In the genomic region with DNA sequence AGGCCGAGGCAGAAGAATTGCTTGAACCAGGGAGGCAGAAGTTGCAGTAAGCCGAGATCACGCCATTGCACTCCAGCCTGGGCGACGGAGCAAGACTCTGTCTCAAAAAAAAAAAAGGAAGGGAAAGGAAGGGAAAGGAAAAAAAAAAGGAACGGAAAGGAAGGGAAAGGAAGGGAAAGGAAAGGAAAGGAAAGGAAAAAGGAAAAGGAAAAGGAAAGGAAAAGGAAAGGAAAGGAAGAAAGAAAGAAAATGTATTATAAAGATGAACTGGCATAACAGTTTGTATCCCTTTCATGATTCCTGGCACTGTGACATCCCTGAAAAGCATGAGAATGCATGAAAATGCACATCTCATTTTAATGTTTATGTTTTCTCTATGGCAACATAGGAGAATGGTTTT, we compare ENCODE assay signal across 19 cellular contexts. TPM values are rescaled to one million over a fixed set of nuclear protein-coding genes. Genes with fewer than 3 reads are reported as not detected.
DNase-seq lines count a peak whose midpoint lies in the region; ATAC-seq and TF ChIP-seq lines count a peak whose summit lies in the region.
"Had no signal": no experiment of that assay in that cellular context is flagged by ENCODE, and none has a peak within 500 bp of the region (broad histone marks: within the 10 kb centered on the region; RNA-seq: fewer than 3 reads in every experiment).

No MANE protein-coding gene starts in this region.

- peaks cover 0 to 8% of the 10 kb centered on the region in 2 experiments; a peak in 1 of 3 replicates for H3K36me3 ChIP-seq in HEK293 (ENCODE audit: control insufficient read depth in 2 of 2, insufficient read depth in 1 of 2, low read length in 2 of 2)
- H3K36me3 ChIP-seq: BLaER1, HAP-1 had no signal

- no peak overlapping the region for H3K4me3 Mint-ChIP-seq in activated naive CD4-positive, alpha-beta T cell treated with anti-CD3 and anti-CD28 coated beads, Interleukin-2, amount 50 U/mL, for 24 hours
- H3K4me3 Mint-ChIP-seq in endothelial cell (ENCODE audit: unreplicated experiment): no peak overlapping the region
- H3K4me3 Mint-ChIP-seq in stimulated activated memory B cell treated with anti-CD40 and anti-IgM and Interleukin-4, amounts not matched to agents 10 μg/mL and 1 μg/mL and 100 μg/mL, for 72 hours: no peak overlapping the region
- H3K4me3 Mint-ChIP-seq: B cell; CD4-positive, CD25-positive, alpha-beta regulatory T cell; CD8-positive, alpha-beta T cell had no signal

- ATAC-seq in activated naive CD4-positive, alpha-beta T cell treated with anti-CD3 and anti-CD28 coated beads, Interleukin-2, amount 50 U/mL, for 72 hours: no peak
- ATAC-seq in stimulated activated memory B cell treated with anti-CD40 and anti-IgM and Interleukin-4, amounts not matched to agents 10 μg/mL and 1 μg/mL and 100 μg/mL, for 72 hours: no peak
- no peak for ATAC-seq in activated CD4-positive, CD25-positive, alpha-beta regulatory T cell treated with anti-CD3 and anti-CD28 coated beads, Interleukin-2, amount 50 U/mL, for 24 hours
- ATAC-seq: CD8-positive, alpha-beta T cell had no signal

- no peaks in the 10 kb centered on the region for H3K27me3 Mint-ChIP-seq in activated naive CD4-positive, alpha-beta T cell treated with anti-CD3 and anti-CD28 coated beads, Interleukin-2, amount 50 U/mL, for 24 hours
- H3K27me3 Mint-ChIP-seq in endothelial cell (ENCODE audit: unreplicated experiment): peaks cover 2% of the 10 kb centered on the region
- H3K27me3 Mint-ChIP-seq in stimulated activated memory B cell treated with anti-CD40 and anti-IgM and Interleukin-4, amounts not matched to agents 10 μg/mL and 1 μg/mL and 100 μg/mL, for 72 hours: no peaks in the 10 kb centered on the region
- H3K27me3 Mint-ChIP-seq: B cell; CD4-positive, CD25-positive, alpha-beta regulatory T cell had no signal

- peaks cover 4% of the 10 kb centered on the region for H3K4me1 Mint-ChIP-seq in activated naive CD4-positive, alpha-beta T cell treated with anti-CD3 and anti-CD28 coated beads, Interleukin-2, amount 50 U/mL, for 24 hours
- H3K4me1 Mint-ChIP-seq in endothelial cell (ENCODE audit: unreplicated experiment): peaks cover 10% of the 10 kb centered on the region
- H3K4me1 Mint-ChIP-seq in stimulated activated memory B cell treated with anti-CD40 and anti-IgM and Interleukin-4, amounts not matched to agents 10 μg/mL and 1 μg/mL and 100 μg/mL, for 72 hours: peaks cover 6% of the 10 kb centered on the region
- H3K4me1 Mint-ChIP-seq: B cell had no signal

- H3K27ac Mint-ChIP-seq in activated naive CD4-positive, alpha-beta T cell treated with anti-CD3 and anti-CD28 coated beads, Interleukin-2, amount 50 U/mL, for 24 hours: peak overlapping the region; percentile 70
- H3K27ac Mint-ChIP-seq in activated naive CD4-positive, alpha-beta T cell treated with anti-CD3 and anti-CD28 coated beads, Interleukin-2, amount 50 U/mL, for 72 hours: peak overlapping the region in 1 of 2 donors; percentile 14
- H3K27ac Mint-ChIP-seq in endothelial cell (ENCODE audit: unreplicated experiment): peak overlapping the region; percentile 75
- H3K27ac Mint-ChIP-seq in stimulated activated memory B cell treated with anti-CD40 and anti-IgM and Interleukin-4, amounts not matched to agents 10 μg/mL and 1 μg/mL and 100 μg/mL, for 72 hours: peak overlapping the region; percentile 22
- H3K27ac Mint-ChIP-seq: B cell; CD8-positive, alpha-beta T cell had no signal

- H3K9me3 Mint-ChIP-seq in activated naive CD4-positive, alpha-beta T cell treated with anti-CD3 and anti-CD28 coated beads, Interleukin-2, amount 50 U/mL, for 24 hours: no peaks in the 10 kb centered on the region
- H3K9me3 Mint-ChIP-seq in activated naive CD4-positive, alpha-beta T cell treated with anti-CD3 and anti-CD28 coated beads, Interleukin-2, amount 50 U/mL, for 72 hours: no peaks in the 10 kb centered on the region
- H3K9me3 Mint-ChIP-seq in endothelial cell (ENCODE audit: unreplicated experiment): no peaks in the 10 kb centered on the region
- H3K9me3 Mint-ChIP-seq in stimulated activated memory B cell treated with anti-CD40 and anti-IgM and Interleukin-4, amounts not matched to agents 10 μg/mL and 1 μg/mL and 100 μg/mL, for 72 hours: no peaks in the 10 kb centered on the region
- H3K9me3 Mint-ChIP-seq: CD8-positive, alpha-beta T cell had no signal

- no peaks in the 10 kb centered on the region for H3K4me1 ChIP-seq in HEK293 (ENCODE audit: control insufficient read depth, insufficient read depth, low read length)
- H3K4me1 ChIP-seq: BLaER1, HAP-1 had no signal

- H3K36me3 Mint-ChIP-seq in activated naive CD4-positive, alpha-beta T cell treated with anti-CD3 and anti-CD28 coated beads, Interleukin-2, amount 50 U/mL, for 24 hours: peaks cover 2% of the 10 kb centered on the region
- peaks cover 2 to 7% of the 10 kb centered on the region in 2 donors for H3K36me3 Mint-ChIP-seq in activated naive CD4-positive, alpha-beta T cell treated with anti-CD3 and anti-CD28 coated beads, Interleukin-2, amount 50 U/mL, for 72 hours
- no peaks in the 10 kb centered on the region for H3K36me3 Mint-ChIP-seq in endothelial cell (ENCODE audit: low read depth, unreplicated experiment)
- no peaks in the 10 kb centered on the region for H3K36me3 Mint-ChIP-seq in stimulated activated memory B cell treated with anti-CD40 and anti-IgM and Interleukin-4, amounts not matched to agents 10 μg/mL and 1 μg/mL and 100 μg/mL, for 72 hours

- H3K4me3 ChIP-seq in HEK293 (ENCODE audit: low read depth, low read length): no peak overlapping the region
- H3K4me3 ChIP-seq: BLaER1, HAP-1 had no signal

- CTCF ChIA-PET in HEK293 (lab: Yijun Ruan, JAX): interaction anchor here (0.7 to 1.1 kb wide), 2 partner anchors 32 to 75 kb away, joined by 3 to 6 read pairs; no protein-coding TSS in a partner anchor

- POLR2A ChIA-PET in HEK293 (lab: Yijun Ruan, JAX): no interaction called here

- no peaks in the 10 kb centered on the region for H3K9me3 ChIP-seq in HEK293 (ENCODE audit: control insufficient read depth, insufficient read depth, low read depth, low read length)
- H3K9me3 ChIP-seq: BLaER1, Caco-2, HAP-1 had no signal

- TF ChIP-seq CTCF in HEK293 (tag by site-specific recombination; IDR thresholded peaks at IDR 0.05) (no peak), endothelial cell (IDR thresholded peaks at IDR 0.05; ENCODE audit: unreplicated experiment) (no peak)

- H3K27ac ChIP-seq in HEK293 (ENCODE audit: extremely low read depth, low read depth, low read length) (no peak overlapping the region), caudate nucleus (ENCODE audit: low read depth, low read length) (no peak overlapping the region)
- H3K27ac ChIP-seq: 22Rv1, BLaER1, C4-2B had no signal

- no peak for DNase-seq in activated naive CD4-positive, alpha-beta T cell treated with anti-CD3 and anti-CD28 coated beads, Interleukin-2, amount 50 U/mL, for 72 hours (ENCODE audit: low spot score in 2 of 2)
- DNase-seq in endothelial cell (ENCODE audit: low spot score): no peak
- DNase-seq in amniotic stem cell (lab: John Stamatoyannopoulos, UW): no peak
- no peak for DNase-seq in caudate nucleus (lab: John Stamatoyannopoulos, UW)
- DNase-seq: Caco-2; CD4-positive, CD25-positive, alpha-beta regulatory T cell; CD8-positive, alpha-beta T cell; DMS153; DND-41; GOT3 had no signal

TF ChIP-seq in HEK293, 187 proteins besides CTCF, POLR2A, EP300 and RAD21:
- peak; percentile 100 for TF ChIP-seq PRDM1 (tag by site-specific recombination; IDR thresholded peaks at IDR 0.05)
- TF ChIP-seq ZEB2 (tag by site-specific recombination; IDR thresholded peaks at IDR 0.05): no peak

RNA-seq across cellular contexts. Expression of gene MREG, which starts 11.4 kb away (rescaled TPM):
- 1 to 10 TPM; 4.9 to 7.3 TPM for total RNA-seq in activated naive CD4-positive, alpha-beta T cell treated with anti-CD3 and anti-CD28 coated beads, Interleukin-2, amount 50 U/mL, for 72 hours
- total RNA-seq in endothelial cell (ENCODE audit: unreplicated experiment): 26.1 TPM

RNA-seq across cellular contexts. Expression of gene PECR, which starts 56.8 kb away (rescaled TPM):
- total RNA-seq in activated naive CD4-positive, alpha-beta T cell treated with anti-CD3 and anti-CD28 coated beads, Interleukin-2, amount 50 U/mL, for 72 hours: 10 to 100 TPM; 25.4 to 34.0 TPM
- total RNA-seq in endothelial cell (ENCODE audit: unreplicated experiment): 8.4 TPM

RNA-seq across cellular contexts. Expression of gene TMEM169, which starts 56.9 kb away (rescaled TPM):
- 1 to 10 TPM; 1.7 to 1.8 TPM for total RNA-seq in activated naive CD4-positive, alpha-beta T cell treated with anti-CD3 and anti-CD28 coated beads, Interleukin-2, amount 50 U/mL, for 72 hours
- total RNA-seq in endothelial cell (ENCODE audit: unreplicated experiment): 3.2 TPM
- total RNA-seq: CD8-positive, alpha-beta T cell had no signal
